37 cellular contexts compared by ENCODE assay signal in the genomic region with DNA sequence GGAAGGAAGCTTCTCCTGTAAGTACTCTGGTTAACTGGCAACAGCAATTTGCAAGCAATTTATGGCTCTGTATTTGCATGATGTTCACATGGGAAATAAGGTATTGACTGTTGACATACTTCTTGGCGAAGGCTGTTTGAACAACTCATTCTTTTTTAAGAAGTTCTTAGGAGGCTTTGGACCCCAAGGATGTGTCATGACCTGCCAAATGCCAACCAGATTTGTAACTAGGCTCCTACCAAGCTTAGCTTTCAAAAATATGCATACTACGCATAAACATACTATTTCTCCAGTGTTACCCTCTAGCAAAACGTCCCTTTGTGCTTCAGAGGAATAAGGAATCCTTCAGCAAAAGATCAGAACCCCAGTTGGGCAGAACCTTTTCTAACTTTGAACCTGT.
DNase-seq lines count a peak whose midpoint lies in the region; ATAC-seq, FAIRE-seq and TF ChIP-seq lines count a peak whose summit lies in the region.
"Had no signal": no experiment of that assay in that cellular context is flagged by ENCODE, and none has a peak within 500 bp of the region (broad histone marks: within the 10 kb centered on the region; RNA-seq: fewer than 3 reads in every experiment).

No MANE protein-coding gene starts in this region.

- dilution Hi-C loops in mammary epithelial cell (cut with HindIII; ENCODE audit: low sequenced_read_pairs) (no loop called here), keratinocyte (cut with MboI; ENCODE audit: extremely low pct_ligation_motif_present, low sequenced_read_pairs) (no loop called here)

- in situ Hi-C loops in mammary epithelial cell (cut with MboI; ENCODE audit: low sequenced_read_pairs in 2 of 2): no loop called here

- no peak overlapping the region for H3K9ac ChIP-seq in mammary epithelial cell (ENCODE audit: insufficient read depth, low read length)
- peak overlapping the region; percentile 11 for H3K9ac ChIP-seq in keratinocyte (ENCODE audit: control insufficient read depth, extremely low read depth, insufficient read depth, low read length)
- H3K9ac ChIP-seq: KMS-11 had no signal

- H4K20me1 ChIP-seq in mammary epithelial cell (ENCODE audit: insufficient read depth, low read length) (no peaks in the 10 kb centered on the region), keratinocyte (ENCODE audit: control insufficient read depth, extremely low read depth, insufficient read depth, low read length) (no peaks in the 10 kb centered on the region)

- WGBS in mammary epithelial cell (ENCODE audit: low coverage, missing lambda C conversion rate): 18% methylated on average over 3 of the region's 3 CpGs

- POLR2A ChIA-PET in AG04450 (lab: Yijun Ruan, JAX) (interaction anchor here (1.3 kb wide), 1 partner anchor 27 kb away, joined by 6 read pairs; no protein-coding TSS in a partner anchor), HEK293T (lab: Yijun Ruan, JAX) (no interaction called here)

- no TSS peak for BruUV-seq in mammary epithelial cell (replicated peaks; lab: Mats Ljungman, UMichigan)

- intact Hi-C loops in mammary epithelial cell (cut with micrococcal nuclease): no loop called here

- no peak for ATAC-seq in activated naive CD4-positive, alpha-beta T cell treated with anti-CD3 and anti-CD28 coated beads, Interleukin-2, amount 50 U/mL, for 72 hours
- no peak for ATAC-seq in GM19455 (IDR thresholded peaks at IDR 0.05; ENCODE audit: unreplicated experiment)
- ATAC-seq: activated CD4-positive, alpha-beta T cell treated with anti-CD3 and anti-CD28 coated beads for 36 hours; activated CD8-positive, alpha-beta T cell treated with anti-CD3 and anti-CD28 coated beads, Interleukin-2, amount 10 ng/mL, durations not matched to agents 7 days and 5 days; gastroesophageal sphincter; left colon; upper lobe of right lung had no signal

- TF ChIP-seq CTCF in AG04450 (IDR thresholded peaks at IDR 0.05; ENCODE audit: low read depth, low read length): no peak
- TF ChIP-seq CTCF in mammary epithelial cell (conservative IDR thresholded peaks at IDR 0.05 in 1 of 2, IDR thresholded peaks at IDR 0.05 in 1 of 2; ENCODE audit: extremely low read depth in 1 of 2, insufficient read depth in 1 of 2, low read depth in 1 of 2, low read length in 2 of 2): no peak
- no peak for TF ChIP-seq CTCF in keratinocyte (optimal IDR thresholded peaks at IDR 0.05 in 1 of 3, IDR thresholded peaks at IDR 0.05 in 1 of 3, conservative IDR thresholded peaks at IDR 0.05 in 1 of 3; ENCODE audit: extremely low read depth in 1 of 3, insufficient read depth in 2 of 3, low read length in 3 of 3)

- H3K4me2 ChIP-seq in mammary epithelial cell (ENCODE audit: insufficient read depth, low read depth, low read length) (peak overlapping the region; percentile 12), keratinocyte (ENCODE audit: control insufficient read depth, extremely low read depth, insufficient read depth, low read depth, low read length) (peak overlapping the region; percentile 76)
- H3K4me2 ChIP-seq: hepatocyte, KMS-11 had no signal

- peaks cover 10% of the 10 kb centered on the region in 2 donors for H3K9me3 Mint-ChIP-seq in activated naive CD4-positive, alpha-beta T cell treated with anti-CD3 and anti-CD28 coated beads, Interleukin-2, amount 50 U/mL, for 72 hours
- H3K9me3 Mint-ChIP-seq: dendritic cell treated with granulocyte-macrophage colony-stimulating factor and Interleukin-4, amounts not matched to agents 40 ng/mL and 50 ng/mL, for 4 days; natural killer cell treated with Interleukin-12 subunit alpha and Interleukin-12 subunit beta and Interleukin-15 and Interleukin-18, amount 100 ng/mL, for 72 hours; T-helper 2 cell treated with Interferon-gamma antibody and Interleukin-4, amounts not matched to agents 5 μg/mL and 100 μg/mL, for 36 hours had no signal

- H3K27me3 ChIP-seq in AG04450 (ENCODE audit: control insufficient read depth, insufficient read depth, low read length): no peaks in the 10 kb centered on the region
- no peaks in the 10 kb centered on the region for H3K27me3 ChIP-seq in mammary epithelial cell (ENCODE audit: insufficient read depth, low read length)
- H3K27me3 ChIP-seq in keratinocyte (ENCODE audit: control insufficient read depth, extremely low read depth, insufficient read depth, low read length): no peaks in the 10 kb centered on the region
- H3K27me3 ChIP-seq: hepatocyte, upper lobe of right lung had no signal

- H3K27ac Mint-ChIP-seq in activated naive CD4-positive, alpha-beta T cell treated with anti-CD3 and anti-CD28 coated beads, Interleukin-2, amount 50 U/mL, for 72 hours: no peak overlapping the region
- H3K27ac Mint-ChIP-seq: activated CD4-positive, alpha-beta T cell treated with anti-CD3 and anti-CD28 coated beads for 36 hours; activated CD8-positive, alpha-beta T cell treated with anti-CD3 and anti-CD28 coated beads, Interleukin-2, amount 10 ng/mL, durations not matched to agents 7 days and 5 days; activated naive CD4-positive, alpha-beta T cell treated with anti-CD3 and anti-CD28 coated beads for 36 hours; dendritic cell treated with granulocyte-macrophage colony-stimulating factor and Interleukin-4, amounts not matched to agents 40 ng/mL and 50 ng/mL, for 4 days; endodermal cell; H9; natural killer cell treated with Interleukin-12 subunit alpha and Interleukin-12 subunit beta and Interleukin-15 and Interleukin-18, amount 100 ng/mL, for 72 hours; T-helper 2 cell treated with Interferon-gamma antibody and Interleukin-4, amounts not matched to agents 5 μg/mL and 100 μg/mL, for 36 hours had no signal

- no peaks in the 10 kb centered on the region for H3K36me3 ChIP-seq in mammary epithelial cell (ENCODE audit: insufficient read depth, low read length)
- no peaks in the 10 kb centered on the region for H3K36me3 ChIP-seq in keratinocyte (ENCODE audit: control insufficient read depth in 2 of 2, extremely low read depth in 1 of 2, insufficient read depth in 2 of 2, low read length in 2 of 2)
- H3K36me3 ChIP-seq: esophagus muscularis mucosa, gastroesophageal sphincter, suprapubic skin, upper lobe of right lung had no signal

- H3K9me3 ChIP-seq in AG04450 (ENCODE audit: control insufficient read depth, insufficient read depth, low read length) (no peaks in the 10 kb centered on the region; the same call in 1 of the 2 replicates), mammary epithelial cell (replicated peaks; ENCODE audit: insufficient read depth, low read length) (no peaks in the 10 kb centered on the region), keratinocyte (ENCODE audit: control insufficient read depth, low read depth, low read length) (no peaks in the 10 kb centered on the region)
- H3K9me3 ChIP-seq: esophagus muscularis mucosa, gastroesophageal sphincter, suprapubic skin, upper lobe of right lung had no signal

- H3K4me1 ChIP-seq in mammary epithelial cell (ENCODE audit: insufficient read depth, low read length) (peaks cover 9% of the 10 kb centered on the region), keratinocyte (ENCODE audit: control insufficient read depth, extremely low read depth, insufficient read depth, low read length) (peaks cover 22% of the 10 kb centered on the region)
- H3K4me1 ChIP-seq: esophagus muscularis mucosa, gastroesophageal sphincter, suprapubic skin, upper lobe of right lung had no signal

- DNase-seq in AG04450 (ENCODE audit: low read depth, low spot score) (peak; percentile 83), NCI-H526 (lab: John Stamatoyannopoulos, UW) (peak; percentile 10 to 25), mammary epithelial cell (peak; percentile 41), keratinocyte (ENCODE audit: low read depth, low spot score) (peak; percentile 61), HEK293T (ENCODE audit: extremely low spot score) (no peak), glomerular visceral epithelial cell (ENCODE audit: extremely low spot score) (no peak)
- no peak for DNase-seq in activated naive CD4-positive, alpha-beta T cell treated with anti-CD3 and anti-CD28 coated beads, Interleukin-2, amount 50 U/mL, for 72 hours (ENCODE audit: low spot score in 2 of 2)
- DNase-seq: activated CD4-positive, alpha-beta T cell treated with anti-CD3 and anti-CD28 coated beads for 36 hours; activated CD8-positive, alpha-beta T cell treated with anti-CD3 and anti-CD28 coated beads, Interleukin-2, amount 10 ng/mL, durations not matched to agents 7 days and 5 days; activated naive CD4-positive, alpha-beta T cell treated with anti-CD3 and anti-CD28 coated beads for 36 hours; caudate nucleus; DMS 273 treated with DMSO at 0.1 percent for 48 hours; endodermal cell; H9; left colon; NCI-H1436; NCI-H2081 treated with DMSO at 0.1 percent for 48 hours; NCI-H2227 treated with DMSO at 0.1 percent for 48 hours; NCI-H748 treated with DMSO at 0.1 percent for 48 hours; occipital lobe; SIG-M5; stimulated activated CD4-positive, alpha-beta T cell treated with anti-CD3 and anti-CD28 coated beads, Interleukin-1b, Interleukin-23, amount 100 ng/mL, for 48 hours; stimulated activated naive CD4-positive, alpha-beta T cell treated with Interleukin-2 at 50 U/mL for 16 hours; upper lobe of right lung had no signal

- FAIRE-seq in keratinocyte (lab: Jason Lieb, UNC): peak; percentile 94
- FAIRE-seq: A204.1, GM12892 had no signal

- CTCF ChIA-PET in AG04450 (lab: Charles Lee): interaction anchor here (0.6 kb wide), 1 partner anchor 95 kb away, joined by 3 read pairs; no protein-coding TSS in a partner anchor
- CTCF ChIA-PET in mammary epithelial cell (lab: Charles Lee; ENCODE audit: low non-redundant PET): no interaction called here
- CTCF ChIA-PET in HEK293T (lab: Yijun Ruan, JAX): no interaction called here

- H3K4me3 ChIP-seq in AG04450 (ENCODE audit: low read depth, low read length) (no peak overlapping the region), mammary epithelial cell (replicated peaks in 1 of 3; ENCODE audit: insufficient read depth in 1 of 3, low read depth in 2 of 3, low read length in 3 of 3) (no peak overlapping the region), keratinocyte (ENCODE audit: control insufficient read depth in 2 of 3, extremely low read depth in 1 of 3, insufficient read depth in 2 of 3, low read depth in 1 of 3, low read length in 3 of 3) (peak overlapping the region in 1 of 3 experiments; percentile 22)
- H3K4me3 ChIP-seq: esophagus muscularis mucosa, gastroesophageal sphincter, hepatocyte, skin epidermis, suprapubic skin, upper lobe of right lung had no signal

- H3K36me3 Mint-ChIP-seq in activated naive CD4-positive, alpha-beta T cell treated with anti-CD3 and anti-CD28 coated beads, Interleukin-2, amount 50 U/mL, for 72 hours: no peaks in the 10 kb centered on the region
- H3K36me3 Mint-ChIP-seq: natural killer cell treated with Interleukin-12 subunit alpha and Interleukin-12 subunit beta and Interleukin-15 and Interleukin-18, amount 100 ng/mL, for 72 hours had no signal

- H3K79me2 ChIP-seq in mammary epithelial cell (ENCODE audit: insufficient read depth, low read length) (no peaks in the 10 kb centered on the region), keratinocyte (ENCODE audit: control insufficient read depth, insufficient read depth, low read length) (no peaks in the 10 kb centered on the region)
- H3K79me2 ChIP-seq: hepatocyte had no signal

- H3K9me1 ChIP-seq in keratinocyte (ENCODE audit: control insufficient read depth, extremely low read depth, insufficient read depth, low read length): no peaks in the 10 kb centered on the region

- H2AFZ ChIP-seq in mammary epithelial cell (ENCODE audit: low read depth, low read length) (peak overlapping the region; percentile 37), keratinocyte (ENCODE audit: control insufficient read depth, low read length) (no peak overlapping the region)
- H2AFZ ChIP-seq: hepatocyte had no signal

- peak overlapping the region; percentile 54 for H3K27ac ChIP-seq in AG04450 (ENCODE audit: low read depth, low read length)
- no peak overlapping the region for H3K27ac ChIP-seq in mammary epithelial cell (ENCODE audit: insufficient read depth, low read depth, low read length)
- peak overlapping the region; percentile 62 for H3K27ac ChIP-seq in keratinocyte (ENCODE audit: control insufficient read depth, insufficient read depth, low read length)
- H3K27ac ChIP-seq: esophagus muscularis mucosa, gastroesophageal sphincter, hepatocyte, HL-60, KMS-11, skin epidermis, suprapubic skin, upper lobe of right lung had no signal

Comparison
In these comparisons a context has a peak if more than half of its experiments do, and no peak if none do; other contexts are left out.
1. DNase-seq: peak in AG04450 (single experiment), NCI-H526 (2 of 2), mammary epithelial cell (single experiment) and keratinocyte (single experiment); none in activated naive CD4-positive, alpha-beta T cell treated with anti-CD3 and anti-CD28 coated beads, Interleukin-2, amount 50 U/mL, for 72 hours (0 of 2), HEK293T (single experiment) and glomerular visceral epithelial cell (single experiment).